In genomic region chr2:200455958-200456421, GRCh38 we compare ENCODE assay signal across 8 cellular contexts. TPM values are rescaled to one million over a fixed set of nuclear protein-coding genes. Genes with fewer than 3 reads are reported as not detected.
A peak's percentile ranks its signal among the peaks of the same experiment; 100 is the strongest.
DNase-seq lines count a peak whose midpoint lies in the region; ATAC-seq and TF ChIP-seq lines count a peak whose summit lies in the region.

No MANE protein-coding gene starts in this region.

- no peak for TF ChIP-seq POLR2A in IMR-90 (IDR thresholded peaks at IDR 0.05; ENCODE audit: low read depth, low read length)
- TF ChIP-seq POLR2A in tibial nerve (IDR thresholded peaks at IDR 0.05), result no peak

- POLR2A ChIA-PET in IMR-90 (lab: Charles Lee; ENCODE audit: unreplicated experiment), result no interaction called here

- peaks cover 10% of the 10 kb centered on the region for H3K4me1 ChIP-seq in IMR-90 (ENCODE audit: control insufficient read depth, insufficient read depth, low read length)
- peaks cover 0 to 11% (median 1%) of the 10 kb centered on the region in 4 donors for H3K4me1 ChIP-seq in tibial nerve

- peaks cover 12% of the 10 kb centered on the region for H4K20me1 ChIP-seq in IMR-90 (ENCODE audit: insufficient read depth, low read length)

- H3K27ac ChIP-seq in C4-2B, result peak overlapping the region; percentile 45
- H3K27ac ChIP-seq in IMR-90 (ENCODE audit: insufficient read depth, low read length), result no peak overlapping the region
- H3K27ac ChIP-seq in tibial nerve, result no peak overlapping the region

- H3K79me1 ChIP-seq in IMR-90 (ENCODE audit: low read depth in 1 of 2, low read length in 2 of 2), result peaks cover 12 to 54% of the 10 kb centered on the region in 2 experiments

- in situ Hi-C loops in IMR-90 (cut with MboI; ENCODE audit: low sequenced_read_pairs), result no loop called here

- peak overlapping the region; percentile 13; the same call in 1 of the 2 replicates for H2BK120ac ChIP-seq in IMR-90 (ENCODE audit: low read depth, low read length)

- H4K5ac ChIP-seq in IMR-90 (ENCODE audit: low read depth, low read length), result no peak overlapping the region

- peak overlapping the region; percentile 1; the same call in 1 of the 2 replicates for H3K18ac ChIP-seq in IMR-90 (ENCODE audit: low read depth, low read length)

- BruUV-seq in IMR-90 (replicated peaks; lab: Mats Ljungman, UMichigan), result no TSS peak

- no peak overlapping the region for H2BK20ac ChIP-seq in IMR-90 (ENCODE audit: low read depth, low read length)

- ATAC-seq in GM21360 (IDR thresholded peaks at IDR 0.05; ENCODE audit: unreplicated experiment), result peak; percentile 62
- peak; percentile 6; the same call in 1 of the 2 replicates for ATAC-seq in IMR-90 (ENCODE audit: low read depth)

- H3K23ac ChIP-seq in IMR-90 (ENCODE audit: low read depth, low read length), result peak overlapping the region; percentile 21; the same call in 1 of the 2 replicates

- CTCF ChIA-PET in IMR-90 (lab: Yijun Ruan, JAX), result no interaction called here

- H3K14ac ChIP-seq in IMR-90 (replicated peaks; ENCODE audit: low read depth, low read length), result no peak overlapping the region; the same call in 1 of the 2 replicates

- H4K91ac ChIP-seq in IMR-90 (ENCODE audit: insufficient read depth, low read depth, low read length), result 0 out of 2 replicates have a peak overlapping the region, but pooled peaks have one; percentile 26

- WGBS in IMR-90 (ENCODE audit: extremely low coverage in 2 of 2, insufficient read length in 1 of 2), 2 experiments, result 80% methylated on average over 4 of the region's 4 CpGs; no CpG with 5 or more reads in 1 of the 2 experiments
- 53 to 59% methylated on average over 4 of the region's 4 CpGs for WGBS in tibial nerve, 2 donors

- H3K9me1 ChIP-seq in IMR-90 (ENCODE audit: insufficient read depth, low read length), result peaks cover 19% of the 10 kb centered on the region

- dilution Hi-C loops in IMR-90 (cut with HindIII; ENCODE audit: low sequenced_read_pairs, unreplicated experiment), result no loop called here

- H3K4me3 ChIP-seq in IMR-90 (ENCODE audit: insufficient read depth, low read depth, low read length) (no peak overlapping the region), epithelial cell of proximal tubule (ENCODE audit: low read depth, low read length) (no peak overlapping the region), tibial nerve (no peak overlapping the region)

- 0 out of 3 replicates have a peak overlapping the region, but pooled peaks have one; percentile 1 for H2BK15ac ChIP-seq in IMR-90 (ENCODE audit: low read depth, low read length)

- no peak for TF ChIP-seq RAD21 in IMR-90 (IDR thresholded peaks at IDR 0.05; ENCODE audit: low read length)

- H3K27me3 ChIP-seq in IMR-90 (ENCODE audit: control insufficient read depth, insufficient read depth, low read length) (no peaks in the 10 kb centered on the region), tibial nerve (no peaks in the 10 kb centered on the region)

- H2AK5ac ChIP-seq in IMR-90 (ENCODE audit: low read depth, low read length), result peak overlapping the region; percentile 36; the same call in 1 of the 2 replicates

- no peak overlapping the region for H3K56ac ChIP-seq in IMR-90 (ENCODE audit: extremely low read depth, insufficient read depth, low read length)

- intact Hi-C loops in IMR-90 (cut with micrococcal nuclease), result no loop called here

- no peak overlapping the region for H2AK9ac ChIP-seq in IMR-90 (replicated peaks; ENCODE audit: low read depth, low read length, poor library complexity)

- peak overlapping the region in 1 of 2 experiments; percentile 21; a peak in 1 of 4 replicates for H4K8ac ChIP-seq in IMR-90 (ENCODE audit: low read depth in 2 of 2, low read length in 2 of 2)

- peak overlapping the region; percentile 29 for H2BK5ac ChIP-seq in IMR-90 (ENCODE audit: low read depth, low read length, poor library complexity, severe bottlenecking)

- peaks cover 24% of the 10 kb centered on the region for H3K36me3 ChIP-seq in IMR-90 (ENCODE audit: control insufficient read depth, insufficient read depth, low read length)
- peaks cover 0 to 29% (median 0%) of the 10 kb centered on the region in 3 donors for H3K36me3 ChIP-seq in tibial nerve

- TF ChIP-seq CTCF in C4-2B (conservative IDR thresholded peaks at IDR 0.05) (no peak), IMR-90 (conservative IDR thresholded peaks at IDR 0.05; ENCODE audit: low read depth, low read length) (no peak), epithelial cell of proximal tubule (conservative IDR thresholded peaks at IDR 0.05; ENCODE audit: low read depth, low read length) (no peak), tibial nerve (IDR thresholded peaks at IDR 0.05) (no peak)

- peak overlapping the region; percentile 1 for H2AFZ ChIP-seq in IMR-90 (replicated peaks; ENCODE audit: low read length, poor library complexity)

- H3K9ac ChIP-seq in IMR-90 (ENCODE audit: low read depth, low read length), result no peak overlapping the region

- H3K9me3 ChIP-seq in IMR-90 (ENCODE audit: control insufficient read depth, insufficient read depth, low read length) (no peaks in the 10 kb centered on the region), tibial nerve (no peaks in the 10 kb centered on the region)

- DNase-seq in IMR-90 (no peak), epithelial cell of proximal tubule (ENCODE audit: low read depth) (peak; percentile 70), AG08395 (ENCODE audit: low spot score) (no peak), tibial nerve (ENCODE audit: low spot score in 2 of 2) (no peak), COLO829 (ENCODE audit: low spot score) (no peak)
- no peak for DNase-seq in activated CD8-positive, alpha-beta memory T cell treated with anti-CD3 and anti-CD28 coated beads, Interleukin-2, amount 50 U/mL, for 4 hours

- TF ChIP-seq EP300 in tibial nerve (IDR thresholded peaks at IDR 0.05), result no peak

- H3K4me2 ChIP-seq in IMR-90 (ENCODE audit: low read depth, low read length), result no peak overlapping the region

- peak overlapping the region; percentile 14; the same call in 1 of the 2 replicates for H3K4ac ChIP-seq in IMR-90 (ENCODE audit: low read depth, low read length)

TF ChIP-seq in IMR-90, 13 proteins besides CTCF, POLR2A, EP300 and RAD21:
- peak; percentile 6; the same call in 1 of the 2 replicates for TF ChIP-seq MAFK (IDR thresholded peaks at IDR 0.05; ENCODE audit: low read depth, low read length)
- no peak for TF ChIP-seq ELK1 (IDR thresholded peaks at IDR 0.05; ENCODE audit: borderline replicate concordance, low read depth, low read length)
- TF ChIP-seq FOS (IDR thresholded peaks at IDR 0.05; ENCODE audit: low read depth, low read length), result no peak
- TF ChIP-seq, protein P1, sequence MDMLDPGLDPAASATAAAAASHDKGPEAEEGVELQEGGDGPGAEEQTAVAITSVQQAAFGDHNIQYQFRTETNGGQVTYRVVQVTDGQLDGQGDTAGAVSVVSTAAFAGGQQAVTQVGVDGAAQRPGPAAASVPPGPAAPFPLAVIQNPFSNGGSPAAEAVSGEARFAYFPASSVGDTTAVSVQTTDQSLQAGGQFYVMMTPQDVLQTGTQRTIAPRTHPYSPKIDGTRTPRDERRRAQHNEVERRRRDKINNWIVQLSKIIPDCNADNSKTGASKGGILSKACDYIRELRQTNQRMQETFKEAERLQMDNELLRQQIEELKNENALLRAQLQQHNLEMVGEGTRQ (IDR thresholded peaks at IDR 0.05; ENCODE audit: low read depth, low read length), result no peak
- TF ChIP-seq MXI1 (IDR thresholded peaks at IDR 0.05; ENCODE audit: borderline replicate concordance, low read depth, low read length), result no peak
- no peak for TF ChIP-seq SMC3 (IDR thresholded peaks at IDR 0.05; ENCODE audit: low read depth, low read length)
- TF ChIP-seq CEBPB (IDR thresholded peaks at IDR 0.05; ENCODE audit: low read depth, low read length), result no peak
- TF ChIP-seq BHLHE40 (IDR thresholded peaks at IDR 0.05; ENCODE audit: low read depth, low read length), result no peak
TF ChIP-seq in IMR-90: peak in this region for 1.

RNA-seq across cellular contexts. Expression of gene KCTD18, which starts 53.9 kb away (rescaled TPM):
- total RNA-seq in IMR-90 (2012; rRNA removed) (10.4 and 12.8 TPM in 2 replicates), epithelial cell of proximal tubule (7.4 and 11.4 TPM in 2 replicates), tibial nerve (10 to 100 TPM; 20.1 to 38.2 (median 24.5) TPM)
- polyA plus RNA-seq in IMR-90 (2012; rRNA removed), result 6.7 and 7.1 TPM in 2 replicates
- 3.7 and 4.3 TPM in 2 replicates for polyA plus RNA-seq in IMR-90 (2012; cell fraction: cytosol; rRNA removed)
- polyA plus RNA-seq in IMR-90 (2012; cell fraction: nucleus; rRNA removed; ENCODE audit: low replicate concordance), result 5.6 and 8.1 TPM in 2 replicates
